20 cellular contexts compared by ENCODE assay signal in the genomic region with DNA sequence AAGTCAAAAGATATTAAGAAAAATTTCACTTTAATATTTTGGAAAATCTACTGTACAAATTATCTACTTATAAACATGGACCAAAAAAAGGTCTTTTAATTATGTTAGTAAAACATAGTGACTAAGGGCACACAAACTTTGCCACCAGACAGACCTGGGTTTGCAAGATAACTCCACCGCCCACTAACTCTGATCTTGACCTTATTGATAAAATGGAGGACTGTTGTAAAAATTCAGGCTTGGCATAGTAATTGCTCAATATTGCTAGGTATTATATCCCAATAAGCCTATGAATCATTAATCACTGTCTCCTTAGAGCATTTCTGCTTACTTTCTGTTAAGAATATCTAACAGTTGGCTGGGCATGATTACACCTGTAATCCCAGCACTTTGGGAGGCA.
"Had no signal": no experiment of that assay in that cellular context is flagged by ENCODE, and none has a peak within 500 bp of the region (broad histone marks: within the 10 kb centered on the region; RNA-seq: fewer than 3 reads in every experiment).

No MANE protein-coding gene starts in this region.

- H3K4me3 ChIP-seq: breast epithelium, esophagus squamous epithelium, testis had no signal

- H3K27ac ChIP-seq: breast epithelium, neutrophil, parathyroid adenoma, testis had no signal

- H3K9ac ChIP-seq: parathyroid adenoma had no signal

- H3K4me1 ChIP-seq: breast epithelium, parathyroid adenoma, testis had no signal

- H3K36me3 ChIP-seq: breast epithelium, esophagus squamous epithelium, neutrophil had no signal

- H2AFZ ChIP-seq: parathyroid adenoma had no signal

- H3K4me3 Mint-ChIP-seq: activated naive CD4-positive, alpha-beta T cell treated with anti-CD3 and anti-CD28 coated beads for 36 hours; activated naive CD8-positive, alpha-beta T cell treated with anti-CD3 and anti-CD28 coated beads, Interleukin-2, amount 50 U/mL, for 24 hours; stimulated activated naive CD8-positive, alpha-beta T cell treated with anti-CD3 and anti-CD28 coated beads, Interleukin-15, Interleukin-2, amounts not matched to agents 100 ng/mL and 50 ng/mL, for 24 hours had no signal

- H3K36me3 Mint-ChIP-seq: naive B cell had no signal

- H3K27me3 ChIP-seq: breast epithelium, esophagus squamous epithelium, neutrophil, testis had no signal

- H3K9me3 ChIP-seq: breast epithelium, esophagus squamous epithelium, neutrophil, testis had no signal

- H3K9me3 Mint-ChIP-seq: activated naive CD4-positive, alpha-beta T cell treated with anti-CD3 and anti-CD28 coated beads for 36 hours; activated naive CD8-positive, alpha-beta T cell treated with anti-CD3 and anti-CD28 coated beads, Interleukin-2, amount 50 U/mL, for 24 hours; naive B cell; stimulated activated naive CD8-positive, alpha-beta T cell treated with anti-CD3 and anti-CD28 coated beads, Interleukin-15, Interleukin-2, amounts not matched to agents 100 ng/mL and 50 ng/mL, for 24 hours had no signal

- ATAC-seq: activated naive CD8-positive, alpha-beta T cell treated with anti-CD3 and anti-CD28 coated beads, Interleukin-2, amount 50 U/mL, for 24 hours; left lobe of liver; SK-N-SH treated with all-trans-retinoic acid at 6 μM for 48 hours had no signal

- DNase-seq: activated CD4-positive, alpha-beta T cell treated with anti-CD3 and anti-CD28 coated beads for 1 hour; activated CD4-positive, alpha-beta T cell treated with anti-CD3 and anti-CD28 coated beads, Interleukin-2, amount 50 U/mL, for 4 hours; activated naive CD4-positive, alpha-beta T cell treated with anti-CD3 and anti-CD28 coated beads for 36 hours; activated naive CD8-positive, alpha-beta T cell treated with anti-CD3 and anti-CD28 coated beads, Interleukin-2, amount 50 U/mL, for 24 hours; activated T-cell treated with anti-CD3 and anti-CD28 coated beads for 4 hours; aorta; esophagus squamous epithelium; hippocampal formation; mammary epithelial cell; naive B cell; retina; stimulated activated CD4-positive, alpha-beta T cell treated with anti-CD3 and anti-CD28 coated beads, Interleukin-4, amount 100 ng/mL, for 4 hours; stimulated activated CD8-positive, alpha-beta memory T cell treated with anti-CD3 and anti-CD28 coated beads, Interleukin-4, amount 100 ng/mL, for 48 hours; testis had no signal

- H3K27ac Mint-ChIP-seq: activated naive CD4-positive, alpha-beta T cell treated with anti-CD3 and anti-CD28 coated beads for 36 hours; activated naive CD8-positive, alpha-beta T cell treated with anti-CD3 and anti-CD28 coated beads, Interleukin-2, amount 50 U/mL, for 24 hours; stimulated activated naive CD8-positive, alpha-beta T cell treated with anti-CD3 and anti-CD28 coated beads, Interleukin-15, Interleukin-2, amounts not matched to agents 100 ng/mL and 50 ng/mL, for 24 hours had no signal

- H3K79me2 ChIP-seq: parathyroid adenoma had no signal
